24 cellular contexts compared by ENCODE assay signal in genomic region chr7:125136341-125136740, GRCh38.
DNase-seq lines count a peak whose midpoint lies in the region; ATAC-seq and TF ChIP-seq lines count a peak whose summit lies in the region.
"Had no signal": no experiment of that assay in that cellular context is flagged by ENCODE, and none has a peak within 500 bp of the region (broad histone marks: within the 10 kb centered on the region; RNA-seq: fewer than 3 reads in every experiment).

No MANE protein-coding gene starts in this region.

- no peaks in the 10 kb centered on the region for H3K9me3 Mint-ChIP-seq in activated T-cell treated with anti-CD3 and anti-CD28 coated beads, Interleukin-2, amount 50 U/mL, for 24 hours
- H3K9me3 Mint-ChIP-seq: activated naive CD8-positive, alpha-beta T cell treated with anti-CD3 and anti-CD28 coated beads, Interleukin-2, amount 50 U/mL, for 24 hours; naive thymus-derived CD4-positive, alpha-beta T cell; stimulated activated naive CD8-positive, alpha-beta T cell treated with anti-CD3 and anti-CD28 coated beads, Interleukin-15, amount 100 ng/mL, for 72 hours; T-helper 2 cell treated with Interferon-gamma antibody and Interleukin-4, amounts not matched to agents 5 μg/mL and 100 μg/mL, for 36 hours had no signal

- dilution Hi-C loops in mammary epithelial cell (cut with HindIII; ENCODE audit: low sequenced_read_pairs), result no loop called here

- H2AFZ ChIP-seq in mammary epithelial cell (ENCODE audit: low read depth, low read length), result no peak overlapping the region
- H2AFZ ChIP-seq in smooth muscle cell (ENCODE audit: low read depth), result no peak overlapping the region

- TF ChIP-seq CTCF in mammary epithelial cell (conservative IDR thresholded peaks at IDR 0.05 in 1 of 2, IDR thresholded peaks at IDR 0.05 in 1 of 2; ENCODE audit: extremely low read depth in 1 of 2, insufficient read depth in 1 of 2, low read depth in 1 of 2, low read length in 2 of 2) (no peak), smooth muscle cell (IDR thresholded peaks at IDR 0.05; ENCODE audit: borderline replicate concordance, insufficient read depth, poor library complexity, severe bottlenecking) (no peak), heart left ventricle (IDR thresholded peaks at IDR 0.05) (no peak)

- H3K36me3 Mint-ChIP-seq in activated T-cell treated with anti-CD3 and anti-CD28 coated beads, Interleukin-2, amount 50 U/mL, for 24 hours (ENCODE audit: low read depth), result no peaks in the 10 kb centered on the region
- H3K36me3 Mint-ChIP-seq: mesothelial cell of epicardium had no signal

- no peaks in the 10 kb centered on the region for H4K20me1 ChIP-seq in mammary epithelial cell (ENCODE audit: insufficient read depth, low read length)
- no peaks in the 10 kb centered on the region for H4K20me1 ChIP-seq in smooth muscle cell (ENCODE audit: low read depth)

- 0 out of 2 replicates have a peak overlapping the region, but pooled peaks have one; percentile 14 for H3K27ac ChIP-seq in HUES64 (ENCODE audit: low read depth, low read length)
- peak overlapping the region; percentile 96 for H3K27ac ChIP-seq in mammary epithelial cell (ENCODE audit: insufficient read depth, low read depth, low read length)
- H3K27ac ChIP-seq in smooth muscle cell (ENCODE audit: low read depth), result peak overlapping the region; percentile 23
- H3K27ac ChIP-seq in heart left ventricle, result no peak overlapping the region
- H3K27ac ChIP-seq: C4-2B, skin epidermis, thyroid gland had no signal

- H3K9me3 ChIP-seq in HUES64 (ENCODE audit: insufficient read depth, low read depth, low read length) (no peaks in the 10 kb centered on the region), mammary epithelial cell (replicated peaks; ENCODE audit: insufficient read depth, low read length) (no peaks in the 10 kb centered on the region), smooth muscle cell (replicated peaks; ENCODE audit: low read depth) (no peaks in the 10 kb centered on the region), heart left ventricle (no peaks in the 10 kb centered on the region)
- H3K9me3 ChIP-seq: thyroid gland had no signal

- no peaks in the 10 kb centered on the region for H3F3A ChIP-seq in smooth muscle cell (ENCODE audit: low read depth)

- DNase-seq in mammary epithelial cell (peak; percentile 92), iPS-NIHi11 (ENCODE audit: low spot score) (peak; percentile 25), smooth muscle cell (lab: John Stamatoyannopoulos, UW; ENCODE audit: unreplicated experiment) (no peak), heart left ventricle (no peak), NCI-H2171 (lab: John Stamatoyannopoulos, UW) (no peak), OCI-M1 (lab: John Stamatoyannopoulos, UW) (no peak)
- DNase-seq in activated T-cell treated with anti-CD3 and anti-CD28 coated beads, Interleukin-2, amount 50 U/mL, for 24 hours, result no peak
- DNase-seq: activated CD4-positive, alpha-beta T cell treated with anti-CD3 and anti-CD28 coated beads for 48 hours; activated naive CD8-positive, alpha-beta T cell treated with anti-CD3 and anti-CD28 coated beads, Interleukin-2, amount 50 U/mL, for 24 hours; activated T-cell treated with anti-CD3 and anti-CD28 coated beads, Interleukin-2, amount 50 U/mL, for 48 hours; erythroblast; Karpas-422; left ventricle myocardium superior; naive thymus-derived CD4-positive, alpha-beta T cell; NCI-H146; NCI-H2107; SHP77; stimulated activated naive CD8-positive, alpha-beta T cell treated with anti-CD3 and anti-CD28 coated beads, Interleukin-15, amount 100 ng/mL, for 72 hours; thyroid gland had no signal

- CTCF ChIA-PET in mammary epithelial cell (lab: Charles Lee; ENCODE audit: low non-redundant PET), result no interaction called here

- ATAC-seq in heart left ventricle, result no peak
- ATAC-seq: activated naive CD8-positive, alpha-beta T cell treated with anti-CD3 and anti-CD28 coated beads, Interleukin-2, amount 50 U/mL, for 24 hours; left ventricle myocardium superior; naive thymus-derived CD4-positive, alpha-beta T cell; stimulated activated naive CD8-positive, alpha-beta T cell treated with anti-CD3 and anti-CD28 coated beads, Interleukin-15, amount 100 ng/mL, for 72 hours had no signal

- no TSS peak for BruUV-seq in mammary epithelial cell (replicated peaks; lab: Mats Ljungman, UMichigan)

- H3K9ac ChIP-seq in HUES64 (ENCODE audit: low read depth, low read length) (no peak overlapping the region), mammary epithelial cell (ENCODE audit: insufficient read depth, low read length) (peak overlapping the region; percentile 28), smooth muscle cell (ENCODE audit: low read depth) (no peak overlapping the region)

- WGBS in HUES64, result no CpG with 5 or more reads among the region's 1 CpG
- WGBS in mammary epithelial cell (ENCODE audit: low coverage, missing lambda C conversion rate), result 0% methylated on average over 1 of the region's 1 CpG
- 49% methylated on average over 1 of the region's 1 CpG for WGBS in smooth muscle cell (ENCODE audit: low lambda C conversion rate)
- 0 to 76% (median 30%) methylated on average over 1 of the region's 1 CpG for WGBS in heart left ventricle, 4 donors

- no peak overlapping the region for H3K27ac Mint-ChIP-seq in activated T-cell treated with anti-CD3 and anti-CD28 coated beads, Interleukin-2, amount 50 U/mL, for 24 hours
- H3K27ac Mint-ChIP-seq: activated naive CD8-positive, alpha-beta T cell treated with anti-CD3 and anti-CD28 coated beads, Interleukin-2, amount 50 U/mL, for 24 hours; naive thymus-derived CD4-positive, alpha-beta T cell; stimulated activated naive CD8-positive, alpha-beta T cell treated with anti-CD3 and anti-CD28 coated beads, Interleukin-15, amount 100 ng/mL, for 72 hours; T-helper 2 cell treated with Interferon-gamma antibody and Interleukin-4, amounts not matched to agents 5 μg/mL and 100 μg/mL, for 36 hours had no signal

- H3K27me3 ChIP-seq in HUES64 (ENCODE audit: insufficient read depth, low read length) (no peaks in the 10 kb centered on the region), mammary epithelial cell (ENCODE audit: insufficient read depth, low read length) (no peaks in the 10 kb centered on the region), smooth muscle cell (ENCODE audit: low read depth) (no peaks in the 10 kb centered on the region), heart left ventricle (no peaks in the 10 kb centered on the region)
- H3K27me3 ChIP-seq: thyroid gland had no signal

- H3K79me2 ChIP-seq in mammary epithelial cell (ENCODE audit: insufficient read depth, low read length) (no peaks in the 10 kb centered on the region), smooth muscle cell (ENCODE audit: low read depth) (no peaks in the 10 kb centered on the region)

- H3K4me1 ChIP-seq in HUES64 (ENCODE audit: insufficient read depth, low read length) (peaks cover 19% of the 10 kb centered on the region), mammary epithelial cell (ENCODE audit: insufficient read depth, low read length) (peaks cover 23% of the 10 kb centered on the region), smooth muscle cell (ENCODE audit: low read depth) (peaks cover 8% of the 10 kb centered on the region), heart left ventricle (no peaks in the 10 kb centered on the region)
- H3K4me1 ChIP-seq: thyroid gland had no signal

- H3K4me3 Mint-ChIP-seq in activated T-cell treated with anti-CD3 and anti-CD28 coated beads, Interleukin-2, amount 50 U/mL, for 24 hours, result no peak overlapping the region
- H3K4me3 Mint-ChIP-seq: activated naive CD8-positive, alpha-beta T cell treated with anti-CD3 and anti-CD28 coated beads, Interleukin-2, amount 50 U/mL, for 24 hours; mesothelial cell of epicardium; naive thymus-derived CD4-positive, alpha-beta T cell; stimulated activated naive CD8-positive, alpha-beta T cell treated with anti-CD3 and anti-CD28 coated beads, Interleukin-15, amount 100 ng/mL, for 72 hours; T-helper 2 cell treated with Interferon-gamma antibody and Interleukin-4, amounts not matched to agents 5 μg/mL and 100 μg/mL, for 36 hours had no signal

- H3K4me2 ChIP-seq in mammary epithelial cell (ENCODE audit: insufficient read depth, low read depth, low read length) (peak overlapping the region; percentile 83), smooth muscle cell (peak overlapping the region; percentile 17)

- intact Hi-C loops in mammary epithelial cell (cut with micrococcal nuclease) (loop anchor here (5.0 to 10.0 kb wide), 2 partner anchors 72 to 116 kb away; no protein-coding TSS in a partner anchor), heart left ventricle (cut with DNase I) (no loop called here)

- in situ Hi-C loops in mammary epithelial cell (cut with MboI; ENCODE audit: low sequenced_read_pairs in 2 of 2), result no loop called here

- H3K36me3 ChIP-seq in HUES64 (ENCODE audit: insufficient read depth, low read length) (no peaks in the 10 kb centered on the region), mammary epithelial cell (ENCODE audit: insufficient read depth, low read length) (no peaks in the 10 kb centered on the region), smooth muscle cell (ENCODE audit: low read depth) (no peaks in the 10 kb centered on the region), heart left ventricle (no peaks in the 10 kb centered on the region)
- H3K36me3 ChIP-seq: thyroid gland had no signal

- TF ChIP-seq POLR2A in heart left ventricle (IDR thresholded peaks at IDR 0.05), result no peak

- H3K4me3 ChIP-seq in HUES64 (ENCODE audit: low read length), result no peak overlapping the region
- peak overlapping the region in 1 of 3 experiments; percentile 26 for H3K4me3 ChIP-seq in mammary epithelial cell (replicated peaks in 1 of 3; ENCODE audit: insufficient read depth in 1 of 3, low read depth in 2 of 3, low read length in 3 of 3)
- no peak overlapping the region for H3K4me3 ChIP-seq in smooth muscle cell
- H3K4me3 ChIP-seq in heart left ventricle, result no peak overlapping the region
- H3K4me3 ChIP-seq: skin epidermis, thyroid gland had no signal

- no peaks in the 10 kb centered on the region for H3K4me1 Mint-ChIP-seq in activated T-cell treated with anti-CD3 and anti-CD28 coated beads, Interleukin-2, amount 50 U/mL, for 24 hours (ENCODE audit: low read depth)
- H3K4me1 Mint-ChIP-seq: activated naive CD8-positive, alpha-beta T cell treated with anti-CD3 and anti-CD28 coated beads, Interleukin-2, amount 50 U/mL, for 24 hours; naive thymus-derived CD4-positive, alpha-beta T cell; stimulated activated naive CD8-positive, alpha-beta T cell treated with anti-CD3 and anti-CD28 coated beads, Interleukin-15, amount 100 ng/mL, for 72 hours had no signal

- no peaks in the 10 kb centered on the region for H3K27me3 Mint-ChIP-seq in activated T-cell treated with anti-CD3 and anti-CD28 coated beads, Interleukin-2, amount 50 U/mL, for 24 hours
- H3K27me3 Mint-ChIP-seq: activated naive CD8-positive, alpha-beta T cell treated with anti-CD3 and anti-CD28 coated beads, Interleukin-2, amount 50 U/mL, for 24 hours; naive thymus-derived CD4-positive, alpha-beta T cell; stimulated activated naive CD8-positive, alpha-beta T cell treated with anti-CD3 and anti-CD28 coated beads, Interleukin-15, amount 100 ng/mL, for 72 hours had no signal

Comparison
In these comparisons a context has a peak if more than half of its experiments do, and no peak if none do; other contexts are left out.
1. H3K27ac ChIP-seq: peak in HUES64 (single experiment), mammary epithelial cell (single experiment) and smooth muscle cell (single experiment); none in heart left ventricle (0 of 12).
2. DNase-seq: peak in mammary epithelial cell (single experiment) and iPS-NIHi11 (single experiment); none in smooth muscle cell (single experiment), heart left ventricle (0 of 5), activated T-cell treated with anti-CD3 and anti-CD28 coated beads, Interleukin-2, amount 50 U/mL, for 24 hours (single experiment), NCI-H2171 (single experiment) and OCI-M1 (single experiment).